Comparison of ENCODE assay signal across 3 cellular contexts in the genomic region with DNA sequence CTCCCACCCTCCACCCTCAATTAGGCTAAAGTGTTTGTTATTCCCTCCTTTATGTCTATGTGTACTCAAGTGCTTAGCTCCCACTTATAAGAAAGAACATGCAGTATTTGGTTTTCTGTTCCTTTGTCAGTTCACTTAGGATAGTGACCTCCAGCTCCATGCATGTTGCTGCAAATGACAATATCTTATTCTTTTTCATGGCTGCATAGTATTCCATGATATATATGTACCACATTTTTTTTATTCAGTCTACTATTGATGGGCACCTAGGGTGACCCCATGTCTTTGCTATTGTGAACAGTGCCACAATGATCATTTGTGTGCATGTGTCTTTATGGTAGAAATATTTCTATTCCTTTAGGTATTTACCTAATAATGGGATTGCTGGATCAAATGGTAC.
TF ChIP-seq lines count a peak whose summit lies in the region.

No MANE protein-coding gene starts in this region.

TF ChIP-seq in SK-N-SH treated with all-trans-retinoic acid at 6 μM for 48 hours, 23 proteins besides CTCF, POLR2A, EP300 and RAD21 (continued from another document):
- no peak for TF ChIP-seq POU6F1 (CRISPR knock-in tag; IDR thresholded peaks at IDR 0.05; ENCODE audit: borderline replicate concordance, low read depth)

TF ChIP-seq in SK-N-SH, 30 proteins besides CTCF, POLR2A, EP300 and RAD21 (continued from another document):
- TF ChIP-seq, protein P1, sequence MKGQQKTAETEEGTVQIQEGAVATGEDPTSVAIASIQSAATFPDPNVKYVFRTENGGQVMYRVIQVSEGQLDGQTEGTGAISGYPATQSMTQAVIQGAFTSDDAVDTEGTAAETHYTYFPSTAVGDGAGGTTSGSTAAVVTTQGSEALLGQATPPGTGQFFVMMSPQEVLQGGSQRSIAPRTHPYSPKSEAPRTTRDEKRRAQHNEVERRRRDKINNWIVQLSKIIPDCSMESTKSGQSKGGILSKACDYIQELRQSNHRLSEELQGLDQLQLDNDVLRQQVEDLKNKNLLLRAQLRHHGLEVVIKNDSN (IDR thresholded peaks at IDR 0.05; ENCODE audit: borderline replicate concordance, low read depth) = no peak
- TF ChIP-seq RFX5 (IDR thresholded peaks at IDR 0.05; ENCODE audit: low read length) (no peak), ELF1 (IDR thresholded peaks at IDR 0.05) (no peak), USF2 (IDR thresholded peaks at IDR 0.05; ENCODE audit: borderline replicate concordance, low read depth, low read length) (no peak), GATA2 (CRISPR knock-in tag; IDR thresholded peaks at IDR 0.05) (no peak), TEAD4 (IDR thresholded peaks at IDR 0.05; ENCODE audit: borderline replicate concordance, insufficient read depth) (no peak), EZH2phosphoT487 (IDR thresholded peaks at IDR 0.05; ENCODE audit: borderline replicate concordance, low read depth) (no peak), NFIC (IDR thresholded peaks at IDR 0.05; ENCODE audit: borderline replicate concordance) (no peak), REST (IDR thresholded peaks at IDR 0.05; ENCODE audit: low read depth, low read length) (no peak), GABPA (IDR thresholded peaks at IDR 0.05; ENCODE audit: low read depth) (no peak), SIN3A (IDR thresholded peaks at IDR 0.05; ENCODE audit: borderline replicate concordance, low read depth, low read length) (no peak), MXI1 (IDR thresholded peaks at IDR 0.05; ENCODE audit: low read depth, low read length) (no peak)

TF ChIP-seq in WTC11, 78 proteins besides CTCF, POLR2A, EP300 and RAD21 (continued from another document):
- no peak for TF ChIP-seq GABPB1 (CRISPR knock-in tag; IDR thresholded peaks at IDR 0.05)
